In the genomic region with DNA sequence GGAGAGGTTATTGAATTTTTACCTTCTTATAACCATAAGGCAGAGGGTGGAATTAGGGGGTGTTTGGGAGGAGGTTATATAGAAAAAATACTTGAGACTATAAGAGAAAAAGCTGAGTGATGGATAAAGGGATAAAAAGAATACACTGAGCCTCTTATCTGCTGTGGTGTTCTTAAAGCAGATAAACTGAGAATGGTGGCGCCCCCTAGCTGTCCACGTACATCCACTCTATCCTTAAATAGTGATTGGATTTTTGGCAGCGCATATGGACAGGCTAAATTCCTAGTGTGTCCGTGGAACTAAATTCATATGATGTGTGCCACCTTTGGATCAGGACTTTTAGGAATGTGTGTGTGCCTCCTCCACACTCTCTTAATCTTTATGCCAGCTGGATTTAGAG, we compare ENCODE assay signal across 8 cellular contexts.
DNase-seq lines count a peak whose midpoint lies in the region; ATAC-seq, FAIRE-seq and TF ChIP-seq lines count a peak whose summit lies in the region.

No MANE protein-coding gene starts in this region.

- no peaks in the 10 kb centered on the region for H3K36me3 Mint-ChIP-seq in activated T-cell treated with anti-CD3 and anti-CD28 coated beads, Interleukin-2, amount 50 U/mL, for 4 hours (ENCODE audit: insufficient read depth)

- no peak overlapping the region for H3K27ac ChIP-seq in kidney (ENCODE audit: low read depth in 2 of 2, low read length in 2 of 2)

- H3K4me1 ChIP-seq in kidney (ENCODE audit: control insufficient read depth in 1 of 2, insufficient read depth in 1 of 2, low read depth in 1 of 2, low read length in 2 of 2), result no peaks in the 10 kb centered on the region

- H3K4me3 Mint-ChIP-seq in activated T-cell treated with anti-CD3 and anti-CD28 coated beads, Interleukin-2, amount 50 U/mL, for 4 hours, result no peak overlapping the region
- H3K4me3 Mint-ChIP-seq in stimulated activated naive CD8-positive, alpha-beta T cell treated with anti-CD3 and anti-CD28 coated beads, Interleukin-15, amount 100 ng/mL, for 72 hours, result no peak overlapping the region

- no peak for ATAC-seq in activated T-cell treated with anti-CD3 and anti-CD28 coated beads, Interleukin-2, amount 50 U/mL, for 4 hours
- ATAC-seq in stimulated activated naive CD8-positive, alpha-beta T cell treated with anti-CD3 and anti-CD28 coated beads, Interleukin-15, amount 100 ng/mL, for 72 hours, result peak; percentile 49
- ATAC-seq in HG02973 (IDR thresholded peaks at IDR 0.05; ENCODE audit: unreplicated experiment) (no peak), left ventricle myocardium superior (no peak)

- H3K4me1 Mint-ChIP-seq in activated T-cell treated with anti-CD3 and anti-CD28 coated beads, Interleukin-2, amount 50 U/mL, for 4 hours (ENCODE audit: low read depth), result peaks cover 14% of the 10 kb centered on the region
- peaks cover 6% of the 10 kb centered on the region for H3K4me1 Mint-ChIP-seq in stimulated activated naive CD8-positive, alpha-beta T cell treated with anti-CD3 and anti-CD28 coated beads, Interleukin-15, amount 100 ng/mL, for 72 hours

- no peaks in the 10 kb centered on the region for H3K9me3 ChIP-seq in kidney (ENCODE audit: control insufficient read depth in 1 of 2, low read length in 2 of 2)

- TF ChIP-seq CTCF in GM12874 (IDR thresholded peaks at IDR 0.05; ENCODE audit: insufficient read depth, low read depth, low read length), result peak; percentile 67
- TF ChIP-seq CTCF in kidney (IDR thresholded peaks at IDR 0.05; ENCODE audit: borderline replicate concordance, extremely low read depth, insufficient read depth), result peak; percentile 50

- no peaks in the 10 kb centered on the region for H3K36me3 ChIP-seq in kidney (ENCODE audit: control insufficient read depth in 1 of 2, insufficient read depth in 2 of 2, low read length in 2 of 2)

- DNase-seq in LHCN-M2 (ENCODE audit: low read depth) (peak; percentile 49), kidney (no peak), left ventricle myocardium superior (no peak), HPDE6-E6E7 (ENCODE audit: extremely low spot score) (no peak)
- DNase-seq in activated T-cell treated with anti-CD3 and anti-CD28 coated beads, Interleukin-2, amount 50 U/mL, for 4 hours, result peak; percentile 16
- peak; percentile 9 to 24 for DNase-seq in stimulated activated naive CD8-positive, alpha-beta T cell treated with anti-CD3 and anti-CD28 coated beads, Interleukin-15, amount 100 ng/mL, for 72 hours

- H3K9me3 Mint-ChIP-seq in activated T-cell treated with anti-CD3 and anti-CD28 coated beads, Interleukin-2, amount 50 U/mL, for 4 hours, result no peaks in the 10 kb centered on the region
- no peaks in the 10 kb centered on the region for H3K9me3 Mint-ChIP-seq in stimulated activated naive CD8-positive, alpha-beta T cell treated with anti-CD3 and anti-CD28 coated beads, Interleukin-15, amount 100 ng/mL, for 72 hours

- H3K9ac ChIP-seq in kidney (ENCODE audit: low read length in 2 of 2), result no peak overlapping the region

- no peaks in the 10 kb centered on the region for H3K27me3 Mint-ChIP-seq in activated T-cell treated with anti-CD3 and anti-CD28 coated beads, Interleukin-2, amount 50 U/mL, for 4 hours (ENCODE audit: low read depth)
- H3K27me3 Mint-ChIP-seq in stimulated activated naive CD8-positive, alpha-beta T cell treated with anti-CD3 and anti-CD28 coated beads, Interleukin-15, amount 100 ng/mL, for 72 hours, result no peaks in the 10 kb centered on the region

- intact Hi-C loops in kidney (cut with DNase I) (no loop called here), left ventricle myocardium superior (cut with micrococcal nuclease) (no loop called here)

- no peak overlapping the region for H3K4me3 ChIP-seq in kidney (ENCODE audit: low read length in 2 of 2)

- no peak for FAIRE-seq in kidney (lab: Jason Lieb, UNC)

- no peak overlapping the region for H3K27ac Mint-ChIP-seq in stimulated activated naive CD8-positive, alpha-beta T cell treated with anti-CD3 and anti-CD28 coated beads, Interleukin-15, amount 100 ng/mL, for 72 hours

Comparison
In these comparisons a context has a peak if more than half of its experiments do, and no peak if none do; other contexts are left out.
1. DNase-seq: peak in LHCN-M2 (single experiment), activated T-cell treated with anti-CD3 and anti-CD28 coated beads, Interleukin-2, amount 50 U/mL, for 4 hours (single experiment) and stimulated activated naive CD8-positive, alpha-beta T cell treated with anti-CD3 and anti-CD28 coated beads, Interleukin-15, amount 100 ng/mL, for 72 hours (2 of 2); none in kidney (single experiment), left ventricle myocardium superior (single experiment) and HPDE6-E6E7 (single experiment).